21 cellular contexts compared by ENCODE assay signal in the genomic region with DNA sequence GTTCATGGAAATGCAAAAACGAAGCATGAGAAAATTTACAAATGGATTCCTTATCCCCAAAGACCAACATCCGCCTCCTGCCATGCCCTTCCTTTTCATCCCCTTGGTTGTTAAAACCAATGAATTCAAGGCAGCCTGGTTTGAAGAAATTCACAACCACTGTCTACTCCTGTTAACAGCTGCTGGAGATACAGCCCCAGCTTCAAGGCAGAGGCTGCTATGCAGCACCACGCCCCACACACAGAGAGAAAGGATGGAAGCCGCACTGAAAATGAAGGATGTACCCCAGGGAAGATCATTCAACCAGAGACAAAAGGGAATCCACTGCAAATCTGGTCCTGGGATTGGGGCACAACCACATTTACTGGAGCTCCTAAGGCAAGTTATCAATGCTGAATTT. TPM values are rescaled to one million over a fixed set of nuclear protein-coding genes. Genes with fewer than 3 reads are reported as not detected.
DNase-seq lines count a peak whose midpoint lies in the region; ATAC-seq and TF ChIP-seq lines count a peak whose summit lies in the region.
"Had no signal": no experiment of that assay in that cellular context is flagged by ENCODE, and none has a peak within 500 bp of the region (broad histone marks: within the 10 kb centered on the region; RNA-seq: fewer than 3 reads in every experiment).

No MANE protein-coding gene starts in this region.

- H2AK5ac ChIP-seq in mesendoderm (ENCODE audit: low read length): no peak overlapping the region

- H3K36me3 ChIP-seq in KMS-11 (ENCODE audit: insufficient read depth) (no peaks in the 10 kb centered on the region), mesendoderm (ENCODE audit: control insufficient read depth, insufficient read depth, low read length) (no peaks in the 10 kb centered on the region), stomach smooth muscle (ENCODE audit: control insufficient read depth in 2 of 2, insufficient read depth in 2 of 2, low read length in 2 of 2) (peaks cover 0 to 4% of the 10 kb centered on the region in 2 donors)
- H3K36me3 ChIP-seq: adrenal gland, suprapubic skin had no signal

- H4K20me1 ChIP-seq in KMS-11 (ENCODE audit: insufficient read depth): no peaks in the 10 kb centered on the region

- no peak overlapping the region for H3K56ac ChIP-seq in mesendoderm (ENCODE audit: low read length)

- H3K9me3 ChIP-seq in stomach smooth muscle (ENCODE audit: control insufficient read depth in 2 of 2, low read length in 2 of 2): no peaks in the 10 kb centered on the region
- H3K9me3 ChIP-seq: adrenal gland, suprapubic skin had no signal

- no peak overlapping the region for H3K23ac ChIP-seq in mesendoderm (ENCODE audit: low read length)

- H3K9me3 Mint-ChIP-seq in activated T-cell treated with anti-CD3 and anti-CD28 coated beads, Interleukin-2, amount 50 U/mL, for 4 hours: no peaks in the 10 kb centered on the region
- H3K9me3 Mint-ChIP-seq: activated CD4-positive, alpha-beta T cell treated with anti-CD3 and anti-CD28 coated beads, Interleukin-2, amount 10 ng/mL, durations not matched to agents 7 days and 5 days had no signal

- TF ChIP-seq CTCF in KMS-11 (conservative IDR thresholded peaks at IDR 0.05; ENCODE audit: low read depth, low read length): no peak
- TF ChIP-seq CTCF in coronary artery (IDR thresholded peaks at IDR 0.05): no peak

- H4K8ac ChIP-seq in mesendoderm (ENCODE audit: low read depth, low read length): no peak overlapping the region

- H3K4me1 ChIP-seq in KMS-11 (ENCODE audit: low read depth, poor library complexity, severe bottlenecking) (peaks cover 67% of the 10 kb centered on the region), mesendoderm (ENCODE audit: control insufficient read depth, low read depth, low read length) (peaks cover 9% of the 10 kb centered on the region), stomach smooth muscle (ENCODE audit: control insufficient read depth, insufficient read depth, low read length) (peaks cover 55% of the 10 kb centered on the region)

- no peak overlapping the region for H2BK5ac ChIP-seq in mesendoderm (ENCODE audit: low read length)

- H3K27me3 ChIP-seq in KMS-11 (ENCODE audit: insufficient read depth, low read depth): no peaks in the 10 kb centered on the region
- no peaks in the 10 kb centered on the region for H3K27me3 ChIP-seq in mesendoderm (ENCODE audit: insufficient read depth, low read length, poor library complexity)
- no peaks in the 10 kb centered on the region for H3K27me3 ChIP-seq in stomach smooth muscle (ENCODE audit: control insufficient read depth in 1 of 2, insufficient read depth in 2 of 2, low read length in 2 of 2)
- H3K27me3 ChIP-seq: adrenal gland had no signal

- no peak overlapping the region for H3K4me3 ChIP-seq in KMS-11 (IDR thresholded peaks at IDR 0.05; ENCODE audit: insufficient read depth, low read depth, low read length)
- H3K4me3 ChIP-seq in coronary artery: peak overlapping the region; percentile 91
- no peak overlapping the region for H3K4me3 ChIP-seq in mesendoderm (ENCODE audit: low read length)
- H3K4me3 ChIP-seq in stomach smooth muscle (ENCODE audit: low read length in 2 of 2): peak overlapping the region; percentile 87 to 96
- H3K4me3 ChIP-seq: adrenal gland had no signal

- H3K27ac ChIP-seq in KMS-11 (no peak overlapping the region), coronary artery (peak overlapping the region; percentile 62 to 96), mesendoderm (ENCODE audit: low read depth, low read length) (no peak overlapping the region), stomach smooth muscle (ENCODE audit: low read length) (peak overlapping the region; percentile 94)
- H3K27ac ChIP-seq: adrenal gland, suprapubic skin had no signal

- peak overlapping the region; percentile 52; the same call in 1 of the 2 replicates for H3K4me2 ChIP-seq in KMS-11
- no peak overlapping the region for H3K4me2 ChIP-seq in mesendoderm (ENCODE audit: low read length)

- no peak overlapping the region for H2BK120ac ChIP-seq in mesendoderm (ENCODE audit: low read depth, low read length)

- no peak overlapping the region for H4K5ac ChIP-seq in mesendoderm (ENCODE audit: low read length)

- ATAC-seq in activated T-cell treated with anti-CD3 and anti-CD28 coated beads, Interleukin-2, amount 50 U/mL, for 4 hours: no peak
- ATAC-seq: left ventricle myocardium superior had no signal

- no peak overlapping the region for H2BK15ac ChIP-seq in mesendoderm (replicated peaks; ENCODE audit: low read depth)

- peaks cover 62% of the 10 kb centered on the region for H3K27me3 Mint-ChIP-seq in activated T-cell treated with anti-CD3 and anti-CD28 coated beads, Interleukin-2, amount 50 U/mL, for 4 hours (ENCODE audit: low read depth)

- no peak overlapping the region for H2AFZ ChIP-seq in KMS-11 (ENCODE audit: low read depth)

- peaks cover 54% of the 10 kb centered on the region for H3K79me2 ChIP-seq in KMS-11 (ENCODE audit: insufficient read depth, low read depth)
- peaks cover 27% of the 10 kb centered on the region for H3K79me2 ChIP-seq in mesendoderm (ENCODE audit: control insufficient read depth, insufficient read depth, low read length)

- H3K4me3 Mint-ChIP-seq in activated T-cell treated with anti-CD3 and anti-CD28 coated beads, Interleukin-2, amount 50 U/mL, for 4 hours: no peak overlapping the region
- H3K4me3 Mint-ChIP-seq: activated CD4-positive, alpha-beta T cell treated with anti-CD3 and anti-CD28 coated beads, Interleukin-2, amount 10 ng/mL, durations not matched to agents 7 days and 5 days had no signal

- no peak overlapping the region for H3K18ac ChIP-seq in mesendoderm (ENCODE audit: low read length)

- peaks cover 12% of the 10 kb centered on the region for H3K4me1 Mint-ChIP-seq in activated T-cell treated with anti-CD3 and anti-CD28 coated beads, Interleukin-2, amount 50 U/mL, for 4 hours (ENCODE audit: low read depth)

- H3K9ac ChIP-seq in KMS-11: no peak overlapping the region
- H3K9ac ChIP-seq in mesendoderm (ENCODE audit: low read length): no peak overlapping the region
- peak overlapping the region; percentile 6 to 92 for H3K9ac ChIP-seq in stomach smooth muscle (ENCODE audit: low read length in 2 of 2)

- DNase-seq in coronary artery (ENCODE audit: low spot score): no peak
- DNase-seq in mesendoderm: peak; percentile 24
- DNase-seq in activated T-cell treated with anti-CD3 and anti-CD28 coated beads, Interleukin-2, amount 50 U/mL, for 4 hours: no peak
- no peak for DNase-seq in stimulated activated CD4-positive, alpha-beta T cell treated with anti-CD3 and anti-CD28 coated beads, Interleukin-2, amount 100 ng/mL, for 24 hours
- no peak for DNase-seq in CD1c-positive myeloid dendritic cell (ENCODE audit: extremely low spot score)
- DNase-seq in NCI-H2081 treated with DMSO at 0.1 percent for 48 hours (lab: John Stamatoyannopoulos, UW): no peak
- DNase-seq: activated CD4-positive, alpha-beta T cell treated with anti-CD3 and anti-CD28 coated beads, Interleukin-2, amount 10 ng/mL, durations not matched to agents 7 days and 5 days; activated CD8-positive, alpha-beta memory T cell treated with anti-CD3 and anti-CD28 coated beads, Interleukin-2, amount 50 U/mL, for 4 hours; activated effector memory CD4-positive, alpha-beta T cell treated with anti-CD3 and anti-CD28 coated beads, Interleukin-2, amount 50 U/mL, for 16 hours; adrenal gland; AML-193; foreskin fibroblast; GF-D8; left ventricle myocardium superior; NCI-H1417 treated with DMSO at 0.1 percent for 48 hours; NK-92 treated with Interleukin-12 subunit alpha and Interleukin-12 subunit beta, amount 100 ng/mL, for 24 hours; posterior cingulate gyrus; small intestine had no signal

- WGBS in mesendoderm (ENCODE audit: extremely low coverage, insufficient coverage, low lambda C conversion rate): no CpG with 5 or more reads among the region's 4 CpGs

- no peaks in the 10 kb centered on the region for H3K36me3 Mint-ChIP-seq in activated T-cell treated with anti-CD3 and anti-CD28 coated beads, Interleukin-2, amount 50 U/mL, for 4 hours (ENCODE audit: insufficient read depth)

- peaks cover 2% of the 10 kb centered on the region for H3K79me1 ChIP-seq in mesendoderm (ENCODE audit: low read length)

- no peak overlapping the region for H3K4ac ChIP-seq in mesendoderm (ENCODE audit: low read depth, low read length)

RNA-seq across cellular contexts. Expression of a gene that starts 58.7 kb away (rescaled TPM):
- 55.9 TPM for polyA plus RNA-seq in mesendoderm (2013, experiment 1 of 2)
- 57.0 TPM for polyA plus RNA-seq in mesendoderm (2013, experiment 2 of 2)
- total RNA-seq in activated T-cell treated with anti-CD3 and anti-CD28 coated beads, Interleukin-2, amount 50 U/mL, for 4 hours: under 1 TPM; 0.21 to 0.40 (median 0.30) TPM
- total RNA-seq: activated CD4-positive, alpha-beta T cell treated with anti-CD3 and anti-CD28 coated beads, Interleukin-2, amount 10 ng/mL, durations not matched to agents 7 days and 5 days had no signal

Comparison
In these comparisons a context has a peak if more than half of its experiments do, and no peak if none do; other contexts are left out.
1. H3K27ac ChIP-seq: peak in coronary artery (2 of 2) and stomach smooth muscle (single experiment); none in KMS-11 (single experiment) and mesendoderm (single experiment).
2. H3K4me3 ChIP-seq: peak in coronary artery (single experiment) and stomach smooth muscle (2 of 2); none in KMS-11 (single experiment) and mesendoderm (single experiment).
3. H3K9ac ChIP-seq: peak in stomach smooth muscle (2 of 2); none in KMS-11 (single experiment) and mesendoderm (single experiment).